ENCODE assay signal across 14 cellular contexts in the genomic region with DNA sequence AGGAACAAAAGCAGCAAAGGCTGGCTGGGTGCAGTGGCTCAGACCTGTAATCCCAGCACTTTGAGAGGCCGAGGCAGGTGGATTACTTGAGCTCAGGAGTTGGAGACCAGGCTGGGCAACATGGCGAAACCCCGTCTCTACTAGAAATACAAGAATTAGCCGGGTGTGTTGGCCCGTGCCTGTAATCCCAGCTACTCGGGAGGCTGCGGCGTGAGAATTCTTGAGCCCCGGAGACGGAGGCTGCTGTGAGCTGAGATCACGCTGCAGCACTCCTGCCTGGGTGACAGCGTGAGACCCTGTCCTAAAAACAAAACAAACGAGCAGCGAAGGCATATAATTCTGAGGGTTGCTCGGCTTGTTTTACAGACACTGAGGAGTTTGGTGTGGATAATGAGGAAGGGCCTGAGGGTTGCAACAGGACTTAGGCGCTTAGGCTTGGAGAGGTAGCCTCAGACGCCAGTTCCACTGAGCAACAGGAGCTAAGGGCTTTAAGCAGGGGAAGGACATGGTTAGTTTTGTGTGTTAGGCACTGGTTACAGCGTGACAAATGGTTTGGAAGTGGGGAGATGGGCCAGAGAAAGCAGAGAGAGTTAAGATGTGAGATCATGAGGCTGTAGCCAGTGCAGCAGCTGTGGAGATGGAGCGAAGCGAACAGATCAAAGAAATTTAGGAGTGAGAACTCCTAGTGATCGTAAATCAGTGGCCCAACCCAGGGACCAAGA. TPM values are rescaled to one million over a fixed set of nuclear protein-coding genes. Genes with fewer than 3 reads are reported as not detected.
DNase-seq lines count a peak whose midpoint lies in the region; ATAC-seq and TF ChIP-seq lines count a peak whose summit lies in the region.
"Had no signal": no experiment of that assay in that cellular context is flagged by ENCODE, and none has a peak within 500 bp of the region (broad histone marks: within the 10 kb centered on the region; RNA-seq: fewer than 3 reads in every experiment).

No MANE protein-coding gene starts in this region.

- H4K20me1 ChIP-seq in Loucy (ENCODE audit: insufficient read depth, low read length, poor library complexity, severe bottlenecking) = no peaks in the 10 kb centered on the region

- no peaks in the 10 kb centered on the region for H3K9me2 ChIP-seq in Loucy (replicated peaks; ENCODE audit: low read depth, low read length)

- no peak overlapping the region for H3K9ac ChIP-seq in Loucy (ENCODE audit: low read depth, low read length, poor library complexity, severe bottlenecking)

- H3K9me3 ChIP-seq in CD8-positive, alpha-beta memory T cell (ENCODE audit: low read length) = no peaks in the 10 kb centered on the region
- H3K9me3 ChIP-seq in Loucy (ENCODE audit: insufficient read depth, low read depth, low read length) = no peaks in the 10 kb centered on the region
- H3K9me3 ChIP-seq in lower lobe of right lung = no peaks in the 10 kb centered on the region
- H3K9me3 ChIP-seq: ascending aorta, upper lobe of left lung had no signal

- peaks cover 24 to 38% (median 34%) of the 10 kb centered on the region in 3 donors for H3K4me1 Mint-ChIP-seq in CD8-positive, alpha-beta memory T cell
- H3K4me1 Mint-ChIP-seq in endothelial cell (ENCODE audit: unreplicated experiment) (peaks cover 27% of the 10 kb centered on the region), osteocyte (ENCODE audit: unreplicated experiment) (peaks cover 22% of the 10 kb centered on the region)

- POLR2A ChIA-PET in CD8-positive, alpha-beta memory T cell (lab: Charles Lee) = no interaction called here

- peaks cover 9% of the 10 kb centered on the region for H3K79me2 ChIP-seq in Loucy (ENCODE audit: insufficient read depth, low read length)

- H3K27ac Mint-ChIP-seq in CD8-positive, alpha-beta memory T cell = peak overlapping the region in 4 of 8 donors; percentile 85 to 97 (median 97)
- H3K27ac Mint-ChIP-seq in endothelial cell (ENCODE audit: unreplicated experiment) (peak overlapping the region; percentile 13), osteocyte (ENCODE audit: unreplicated experiment) (no peak overlapping the region)

- no peak for ATAC-seq in lower lobe of right lung

- intact Hi-C loops in lower lobe of right lung (cut with DNase I) = no loop called here

- no peak for TF ChIP-seq CTCF in Loucy (conservative IDR thresholded peaks at IDR 0.05; ENCODE audit: low read length)
- no peak for TF ChIP-seq CTCF in endothelial cell (IDR thresholded peaks at IDR 0.05; ENCODE audit: unreplicated experiment)
- TF ChIP-seq CTCF in osteocyte (IDR thresholded peaks at IDR 0.05) = no peak
- no peak for TF ChIP-seq CTCF in lower lobe of right lung (IDR thresholded peaks at IDR 0.05)

- peaks cover 13% of the 10 kb centered on the region for H3K4me1 ChIP-seq in CD8-positive, alpha-beta memory T cell (ENCODE audit: insufficient read depth, low read length)
- H3K4me1 ChIP-seq in Loucy (ENCODE audit: insufficient read depth, low read length, poor library complexity, severe bottlenecking) (peaks cover 12% of the 10 kb centered on the region), lower lobe of right lung (peaks cover 14% of the 10 kb centered on the region)

- H3K36me3 ChIP-seq in CD8-positive, alpha-beta memory T cell (ENCODE audit: insufficient read depth, low read length) = no peaks in the 10 kb centered on the region
- H3K36me3 ChIP-seq in Loucy (ENCODE audit: insufficient read depth, low read length) (no peaks in the 10 kb centered on the region), lower lobe of right lung (no peaks in the 10 kb centered on the region)
- H3K36me3 ChIP-seq: ascending aorta, upper lobe of left lung had no signal

- peak overlapping the region in 6 of 7 donors; percentile 16 to 98 (median 96) for H3K4me3 Mint-ChIP-seq in CD8-positive, alpha-beta memory T cell
- H3K4me3 Mint-ChIP-seq in endothelial cell (ENCODE audit: unreplicated experiment) (peak overlapping the region; percentile 95), osteocyte (ENCODE audit: unreplicated experiment) (peak overlapping the region; percentile 97)

- no peak for DNase-seq in CD8-positive, alpha-beta memory T cell
- DNase-seq in endothelial cell (ENCODE audit: low spot score) (no peak), osteocyte (ENCODE audit: extremely low spot score, unreplicated experiment) (no peak), activated gamma-delta T cell (lab: John Stamatoyannopoulos, UW) (no peak), lower lobe of right lung (no peak), SIG-M5 treated with dmso at 0.1 percent for 504 hours (lab: John Stamatoyannopoulos, UW; ENCODE audit: unreplicated experiment) (no peak)
- DNase-seq: activated T-cell treated with anti-CD3 and anti-CD28 coated beads for 4 hours; NCI-H1417 treated with DMSO at 0.1 percent for 48 hours; NCI-H446 treated with DMSO at 0.1 percent for 48 hours; stimulated activated CD4-positive, alpha-beta T cell treated with anti-CD3 and anti-CD28 coated beads, Interleukin-1b, Interleukin-23, amount 100 ng/mL, for 48 hours; upper lobe of left lung had no signal

- no peaks in the 10 kb centered on the region for H3K27me3 ChIP-seq in CD8-positive, alpha-beta memory T cell (ENCODE audit: insufficient read depth, low read length, poor library complexity, severe bottlenecking)
- H3K27me3 ChIP-seq in Loucy (ENCODE audit: insufficient read depth, low read length, poor library complexity, severe bottlenecking) = no peaks in the 10 kb centered on the region
- no peaks in the 10 kb centered on the region for H3K27me3 ChIP-seq in lower lobe of right lung (ENCODE audit: low read depth)
- H3K27me3 ChIP-seq: ascending aorta, upper lobe of left lung had no signal

- no peaks in the 10 kb centered on the region for H3F3A ChIP-seq in Loucy (ENCODE audit: low read depth)

- no peak overlapping the region for H3K27ac ChIP-seq in CD8-positive, alpha-beta memory T cell (ENCODE audit: low read depth, low read length)
- no peak overlapping the region for H3K27ac ChIP-seq in lower lobe of right lung

- CTCF ChIA-PET in CD8-positive, alpha-beta memory T cell (lab: Charles Lee) = interaction anchor here (1.0 to 1.6 kb wide), 2 partner anchors 81 to 82 kb away, joined by 3 to 6 read pairs; no protein-coding TSS in a partner anchor

- peak overlapping the region; percentile 97 for H3K4me2 ChIP-seq in Loucy (ENCODE audit: low read depth, low read length, poor library complexity, severe bottlenecking)

- H3K4me3 ChIP-seq in CD8-positive, alpha-beta memory T cell (ENCODE audit: low read length) = no peak overlapping the region
- H3K4me3 ChIP-seq in Loucy (ENCODE audit: low read length, poor library complexity, severe bottlenecking) = no peak overlapping the region
- no peak overlapping the region for H3K4me3 ChIP-seq in lower lobe of right lung

- no peak overlapping the region for H2AFZ ChIP-seq in Loucy (ENCODE audit: low read length)

- peaks cover 0 to 6% of the 10 kb centered on the region in 2 donors for H3K27me3 Mint-ChIP-seq in CD8-positive, alpha-beta memory T cell
- H3K27me3 Mint-ChIP-seq in endothelial cell (ENCODE audit: unreplicated experiment) = peaks cover 7% of the 10 kb centered on the region
- no peaks in the 10 kb centered on the region for H3K27me3 Mint-ChIP-seq in osteocyte (ENCODE audit: unreplicated experiment)

- H3K36me3 Mint-ChIP-seq in CD8-positive, alpha-beta memory T cell = peaks cover 0 to 9% (median 0%) of the 10 kb centered on the region in 3 donors
- H3K36me3 Mint-ChIP-seq in endothelial cell (ENCODE audit: low read depth, unreplicated experiment) = peaks cover 4% of the 10 kb centered on the region
- no peaks in the 10 kb centered on the region for H3K36me3 Mint-ChIP-seq in osteocyte (ENCODE audit: unreplicated experiment)

- no peaks in the 10 kb centered on the region for H3K9me3 Mint-ChIP-seq in CD8-positive, alpha-beta memory T cell
- no peaks in the 10 kb centered on the region for H3K9me3 Mint-ChIP-seq in endothelial cell (ENCODE audit: unreplicated experiment)
- no peaks in the 10 kb centered on the region for H3K9me3 Mint-ChIP-seq in osteocyte (ENCODE audit: unreplicated experiment)

RNA-seq across cellular contexts. Expression of gene MYH7B, which starts 1.2 kb away (rescaled TPM):
- total RNA-seq in CD8-positive, alpha-beta memory T cell = under 1 TPM; 0.16 to 0.48 TPM
- polyA plus RNA-seq in CD8-positive, alpha-beta memory T cell = 0.26 TPM
- 0.51 TPM for total RNA-seq in endothelial cell (ENCODE audit: unreplicated experiment)
- 0.18 and 0.86 TPM in 2 replicates for total RNA-seq in osteocyte
- 0.56 TPM for total RNA-seq in lower lobe of right lung
- total RNA-seq: dermis microvascular lymphatic vessel endothelial cell had no signal

RNA-seq across cellular contexts. Expression of gene GSS, which starts 1.3 kb away (rescaled TPM):
- total RNA-seq in CD8-positive, alpha-beta memory T cell = 10 to 100 TPM; 63.0 to 65.2 TPM
- 38.8 TPM for polyA plus RNA-seq in CD8-positive, alpha-beta memory T cell
- 48.3 TPM for total RNA-seq in endothelial cell (ENCODE audit: unreplicated experiment)
- 36.0 and 37.2 TPM in 2 replicates for total RNA-seq in osteocyte
- total RNA-seq in lower lobe of right lung = 28.8 TPM
